8 cellular contexts compared by ENCODE assay signal in genomic region chr16:67170948-67171649, GRCh38. TPM values are rescaled to one million over a fixed set of nuclear protein-coding genes. Genes with fewer than 3 reads are reported as not detected.
DNase-seq lines count a peak whose midpoint lies in the region; ATAC-seq and TF ChIP-seq lines count a peak whose summit lies in the region.

No MANE protein-coding gene starts in this region.

- TF ChIP-seq POLR2A in testis (IDR thresholded peaks at IDR 0.05): no peak

- no peak for ATAC-seq in activated naive CD8-positive, alpha-beta T cell treated with anti-CD3 and anti-CD28 coated beads, Interleukin-2, amount 10 ng/mL, durations not matched to agents 7 days and 5 days (ENCODE audit: low read depth)
- no peak for ATAC-seq in HG02885 (IDR thresholded peaks at IDR 0.05; ENCODE audit: poor library complexity, unreplicated experiment)

- H3K27ac ChIP-seq in iPS-20b (ENCODE audit: low read length) (no peak overlapping the region), testis (peak overlapping the region; percentile 88 to 90)

- peak overlapping the region; percentile 81 for H3K4me3 Mint-ChIP-seq in T-helper 2 cell treated with Interferon-gamma antibody and Interleukin-4, amounts not matched to agents 5 μg/mL and 100 μg/mL, for 36 hours
- H3K4me3 Mint-ChIP-seq in activated naive CD8-positive, alpha-beta T cell treated with anti-CD3 and anti-CD28 coated beads, Interleukin-2, amount 10 ng/mL, durations not matched to agents 7 days and 5 days: peak overlapping the region; percentile 65

- POLR2A ChIA-PET in activated naive CD8-positive, alpha-beta T cell treated with anti-CD3 and anti-CD28 coated beads, Interleukin-2, amount 10 ng/mL, durations not matched to agents 7 days and 5 days (lab: Charles Lee): interaction anchor here (1.1 to 2.8 kb wide), 2 partner anchors 11 to 20 kb away, joined by 5 to 13 read pairs; partner anchors contain the start of genes B3GNT9, FBXL8 and TRADD

- peaks cover 19% of the 10 kb centered on the region for H3K36me3 Mint-ChIP-seq in T-helper 2 cell treated with Interferon-gamma antibody and Interleukin-4, amounts not matched to agents 5 μg/mL and 100 μg/mL, for 36 hours (ENCODE audit: low read depth)
- peaks cover 12% of the 10 kb centered on the region for H3K36me3 Mint-ChIP-seq in activated naive CD8-positive, alpha-beta T cell treated with anti-CD3 and anti-CD28 coated beads, Interleukin-2, amount 10 ng/mL, durations not matched to agents 7 days and 5 days

- H3K27ac Mint-ChIP-seq in T-helper 2 cell treated with Interferon-gamma antibody and Interleukin-4, amounts not matched to agents 5 μg/mL and 100 μg/mL, for 36 hours: peak overlapping the region; percentile 24
- H3K27ac Mint-ChIP-seq in activated naive CD8-positive, alpha-beta T cell treated with anti-CD3 and anti-CD28 coated beads, Interleukin-2, amount 10 ng/mL, durations not matched to agents 7 days and 5 days: peak overlapping the region; percentile 23

- peaks cover 44% of the 10 kb centered on the region for H3K4me1 Mint-ChIP-seq in T-helper 2 cell treated with Interferon-gamma antibody and Interleukin-4, amounts not matched to agents 5 μg/mL and 100 μg/mL, for 36 hours (ENCODE audit: low read depth)
- H3K4me1 Mint-ChIP-seq in activated naive CD8-positive, alpha-beta T cell treated with anti-CD3 and anti-CD28 coated beads, Interleukin-2, amount 10 ng/mL, durations not matched to agents 7 days and 5 days: peaks cover 30% of the 10 kb centered on the region

- H3K27me3 ChIP-seq in iPS-20b (ENCODE audit: insufficient read depth, low read length): peaks cover 98% of the 10 kb centered on the region
- no peaks in the 10 kb centered on the region for H3K27me3 ChIP-seq in testis

- intact Hi-C loops in testis (cut with DNase I; ENCODE audit: low total_unique reads): no loop called here

- peak overlapping the region; percentile 13; the same call in 1 of the 2 replicates for H3K9ac ChIP-seq in iPS-20b (ENCODE audit: low read depth, low read length)

- no peak for TF ChIP-seq CTCF in testis (IDR thresholded peaks at IDR 0.05)

- WGBS in testis, 2 donors: 37 to 54% methylated on average over 12 to 14 of the region's 14 CpGs

- peaks cover 9% of the 10 kb centered on the region for H3K4me1 ChIP-seq in iPS-20b (ENCODE audit: insufficient read depth, low read length)
- H3K4me1 ChIP-seq in testis: peaks cover 41% of the 10 kb centered on the region

- H3K9me3 ChIP-seq in iPS-20b (ENCODE audit: insufficient read depth, low read depth, low read length) (no peaks in the 10 kb centered on the region), testis (no peaks in the 10 kb centered on the region)

- H3K27me3 Mint-ChIP-seq in T-helper 2 cell treated with Interferon-gamma antibody and Interleukin-4, amounts not matched to agents 5 μg/mL and 100 μg/mL, for 36 hours (ENCODE audit: low read depth): peaks cover 22% of the 10 kb centered on the region
- H3K27me3 Mint-ChIP-seq in activated naive CD8-positive, alpha-beta T cell treated with anti-CD3 and anti-CD28 coated beads, Interleukin-2, amount 10 ng/mL, durations not matched to agents 7 days and 5 days: peaks cover 66% of the 10 kb centered on the region

- DNase-seq in T-helper 2 cell treated with Interferon-gamma antibody and Interleukin-4, amounts not matched to agents 5 μg/mL and 100 μg/mL, for 36 hours (ENCODE audit: low spot score): no peak
- DNase-seq in T-helper 2 cell (no peak), testis (no peak), HCEC 1CT (no peak)
- no peak for DNase-seq in activated naive CD8-positive, alpha-beta T cell treated with anti-CD3 and anti-CD28 coated beads, Interleukin-2, amount 10 ng/mL, durations not matched to agents 7 days and 5 days
- no peak for DNase-seq in stimulated activated CD4-positive, alpha-beta T cell treated with anti-CD3 and anti-CD28 coated beads, Interleukin-12 subunit alpha, Interleukin-12 subunit beta, amount 100 ng/mL, for 4 hours

- H3K36me3 ChIP-seq in iPS-20b (ENCODE audit: insufficient read depth, low read depth, low read length) (no peaks in the 10 kb centered on the region), testis (ENCODE audit: low read depth, missing control alignments) (no peaks in the 10 kb centered on the region)

- H3K4me3 ChIP-seq in iPS-20b (ENCODE audit: low read length): peak overlapping the region; percentile 63
- H3K4me3 ChIP-seq in testis: peak overlapping the region; percentile 32 to 52

- H3K9me3 Mint-ChIP-seq in T-helper 2 cell treated with Interferon-gamma antibody and Interleukin-4, amounts not matched to agents 5 μg/mL and 100 μg/mL, for 36 hours: no peaks in the 10 kb centered on the region
- H3K9me3 Mint-ChIP-seq in activated naive CD8-positive, alpha-beta T cell treated with anti-CD3 and anti-CD28 coated beads, Interleukin-2, amount 10 ng/mL, durations not matched to agents 7 days and 5 days: no peaks in the 10 kb centered on the region

RNA-seq across cellular contexts. Expression of gene NOL3, which starts 0.8 kb away (rescaled TPM):
- total RNA-seq in activated naive CD8-positive, alpha-beta T cell treated with anti-CD3 and anti-CD28 coated beads, Interleukin-2, amount 10 ng/mL, durations not matched to agents 7 days and 5 days: 10 to 100 TPM; 17.7 to 18.6 TPM
- 10 to 100 TPM; 16.2 to 34.9 TPM for total RNA-seq in testis
- 11.8 TPM for polyA plus RNA-seq in testis (ENCODE audit: insufficient read depth, low read depth, low replicate concordance)

RNA-seq across cellular contexts. Expression of gene HSF4, which starts 6.6 kb away (rescaled TPM):
- total RNA-seq in activated naive CD8-positive, alpha-beta T cell treated with anti-CD3 and anti-CD28 coated beads, Interleukin-2, amount 10 ng/mL, durations not matched to agents 7 days and 5 days: 10 to 100 TPM; 61.5 to 76.8 TPM
- total RNA-seq in testis: 10 to 100 TPM; 63.4 to 78.3 TPM
- 20.2 TPM for polyA plus RNA-seq in testis (ENCODE audit: insufficient read depth, low read depth, low replicate concordance)

RNA-seq across cellular contexts. Expression of gene FBXL8, which starts 11.3 kb away (rescaled TPM):
- 10 to 100 TPM; 34.1 to 41.3 TPM for total RNA-seq in activated naive CD8-positive, alpha-beta T cell treated with anti-CD3 and anti-CD28 coated beads, Interleukin-2, amount 10 ng/mL, durations not matched to agents 7 days and 5 days
- 10 to 100 TPM; 20.6 to 26.9 TPM for total RNA-seq in testis
- 3.7 TPM for polyA plus RNA-seq in testis (ENCODE audit: insufficient read depth, low read depth, low replicate concordance)

RNA-seq across cellular contexts. Expression of gene TRADD, which starts 11.4 kb away (rescaled TPM):
- total RNA-seq in activated naive CD8-positive, alpha-beta T cell treated with anti-CD3 and anti-CD28 coated beads, Interleukin-2, amount 10 ng/mL, durations not matched to agents 7 days and 5 days: 10 to 100 TPM; 77.3 to 81.7 TPM
- 10 to 100 TPM; 15.9 to 23.9 TPM for total RNA-seq in testis
- 7.4 TPM for polyA plus RNA-seq in testis (ENCODE audit: insufficient read depth, low read depth, low replicate concordance)

RNA-seq across cellular contexts. Expression of gene MATCAP1, which starts 12.7 kb away (rescaled TPM):
- 10 to 100 TPM; 57.4 to 59.1 TPM for total RNA-seq in activated naive CD8-positive, alpha-beta T cell treated with anti-CD3 and anti-CD28 coated beads, Interleukin-2, amount 10 ng/mL, durations not matched to agents 7 days and 5 days
- 10 to 100 TPM; 65.1 to 89.4 TPM for total RNA-seq in testis
- polyA plus RNA-seq in testis (ENCODE audit: insufficient read depth, low read depth, low replicate concordance): 44.6 TPM
